9 cellular contexts compared by ENCODE assay signal in the genomic region with DNA sequence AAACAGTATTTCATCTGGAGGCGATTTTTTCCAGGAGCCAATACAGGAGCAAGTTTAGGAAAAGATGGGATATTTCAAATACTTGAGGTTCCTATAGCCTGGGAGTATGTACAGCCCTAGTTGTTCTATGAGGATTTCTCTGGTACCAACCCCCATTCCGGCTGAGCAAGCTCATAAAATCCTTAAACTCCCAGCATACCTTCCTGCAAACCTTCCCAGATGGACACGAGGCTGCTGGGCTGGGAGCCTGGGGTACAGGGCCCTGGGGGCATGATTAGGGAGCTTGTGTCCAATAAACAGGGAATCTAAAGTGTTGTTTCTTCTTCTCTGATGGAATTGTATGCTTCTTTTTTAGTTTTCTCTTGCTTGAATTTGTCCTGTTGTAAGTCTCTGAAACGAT. TPM values are rescaled to one million over a fixed set of nuclear protein-coding genes. Genes with fewer than 3 reads are reported as not detected.
DNase-seq lines count a peak whose midpoint lies in the region; ATAC-seq and TF ChIP-seq lines count a peak whose summit lies in the region.
"Had no signal": no experiment of that assay in that cellular context is flagged by ENCODE, and none has a peak within 500 bp of the region (broad histone marks: within the 10 kb centered on the region; RNA-seq: fewer than 3 reads in every experiment).

No MANE protein-coding gene starts in this region.

- H3K4me1 Mint-ChIP-seq in chondrocyte (ENCODE audit: low read depth): peaks cover 26% of the 10 kb centered on the region
- H3K4me1 Mint-ChIP-seq in natural killer cell treated with Interleukin-12 subunit alpha and Interleukin-12 subunit beta and Interleukin-15 and Interleukin-18, amount 100 ng/mL, for 72 hours (ENCODE audit: low read depth in 2 of 2): peaks cover 24 to 29% of the 10 kb centered on the region in 2 donors

- H3K27ac Mint-ChIP-seq in chondrocyte (ENCODE audit: unreplicated experiment): peak overlapping the region; percentile 91
- H3K27ac Mint-ChIP-seq in natural killer cell treated with Interleukin-12 subunit alpha and Interleukin-12 subunit beta and Interleukin-15 and Interleukin-18, amount 100 ng/mL, for 72 hours: peak overlapping the region; percentile 91 to 94

- no peak overlapping the region for H2AFZ ChIP-seq in KMS-11 (ENCODE audit: low read depth)

- peaks cover 17 to 52% (median 23%) of the 10 kb centered on the region in 10 experiments for H3K4me1 ChIP-seq in BLaER1 treated with 17β-estradiol and CSF1 and Interleukin-3, amounts not matched to agents 10 nM and 100 nM
- peaks cover 24% of the 10 kb centered on the region for H3K4me1 ChIP-seq in KMS-11 (ENCODE audit: low read depth, poor library complexity, severe bottlenecking)

- H3K27me3 Mint-ChIP-seq in chondrocyte (ENCODE audit: low read depth): no peaks in the 10 kb centered on the region
- no peaks in the 10 kb centered on the region for H3K27me3 Mint-ChIP-seq in natural killer cell treated with Interleukin-12 subunit alpha and Interleukin-12 subunit beta and Interleukin-15 and Interleukin-18, amount 100 ng/mL, for 72 hours

- ATAC-seq in natural killer cell treated with Interleukin-12 subunit alpha and Interleukin-12 subunit beta and Interleukin-15 and Interleukin-18, amount 100 ng/mL, for 72 hours: no peak
- ATAC-seq in HG03139 (IDR thresholded peaks at IDR 0.05; ENCODE audit: unreplicated experiment) (no peak), HG02678 (IDR thresholded peaks at IDR 0.05; ENCODE audit: unreplicated experiment) (no peak)

- H3K4me3 Mint-ChIP-seq in chondrocyte (ENCODE audit: unreplicated experiment): peak overlapping the region; percentile 98
- H3K4me3 Mint-ChIP-seq in natural killer cell treated with Interleukin-12 subunit alpha and Interleukin-12 subunit beta and Interleukin-15 and Interleukin-18, amount 100 ng/mL, for 72 hours: peak overlapping the region; percentile 92

- H4K20me1 ChIP-seq in BLaER1 treated with 17β-estradiol and CSF1 and Interleukin-3, amounts not matched to agents 10 nM and 100 nM: peaks cover 35 to 62% (median 55%) of the 10 kb centered on the region in 11 experiments; a peak in 20 of 22 replicates
- no peaks in the 10 kb centered on the region for H4K20me1 ChIP-seq in KMS-11 (ENCODE audit: insufficient read depth)

- H3K9me3 ChIP-seq in BLaER1 treated with 17β-estradiol and CSF1 and Interleukin-3, amounts not matched to agents 10 nM and 100 nM (replicated peaks in 1 of 11): no peaks in the 10 kb centered on the region

- TF ChIP-seq CTCF in KMS-11 (conservative IDR thresholded peaks at IDR 0.05; ENCODE audit: low read depth, low read length) (no peak), chondrocyte (IDR thresholded peaks at IDR 0.05) (no peak)

- H3K36me3 ChIP-seq in BLaER1 treated with 17β-estradiol and CSF1 and Interleukin-3, amounts not matched to agents 10 nM and 100 nM: peaks cover 40 to 56% (median 55%) of the 10 kb centered on the region in 11 experiments
- peaks cover 26% of the 10 kb centered on the region; the same call in 1 of the 2 replicates for H3K36me3 ChIP-seq in KMS-11 (ENCODE audit: insufficient read depth)

- peak overlapping the region; percentile 93 to 100 (median 96) for H3K4me2 ChIP-seq in BLaER1 treated with 17β-estradiol and CSF1 and Interleukin-3, amounts not matched to agents 10 nM and 100 nM
- peak overlapping the region; percentile 92 for H3K4me2 ChIP-seq in KMS-11

- peak overlapping the region; percentile 94 to 99 (median 99) for H3K9ac ChIP-seq in BLaER1 treated with 17β-estradiol and CSF1 and Interleukin-3, amounts not matched to agents 10 nM and 100 nM
- H3K9ac ChIP-seq in KMS-11: peak overlapping the region; percentile 94; the same call in 1 of the 2 replicates

- H3K79me2 ChIP-seq in KMS-11 (ENCODE audit: insufficient read depth, low read depth): peaks cover 39% of the 10 kb centered on the region

- no peaks in the 10 kb centered on the region for H3K9me3 Mint-ChIP-seq in chondrocyte (ENCODE audit: low read depth)
- H3K9me3 Mint-ChIP-seq in natural killer cell treated with Interleukin-12 subunit alpha and Interleukin-12 subunit beta and Interleukin-15 and Interleukin-18, amount 100 ng/mL, for 72 hours: no peaks in the 10 kb centered on the region

- H3K27me3 ChIP-seq in BLaER1 treated with 17β-estradiol and CSF1 and Interleukin-3, amounts not matched to agents 10 nM and 100 nM: no peaks in the 10 kb centered on the region
- no peaks in the 10 kb centered on the region for H3K27me3 ChIP-seq in KMS-11 (ENCODE audit: insufficient read depth, low read depth)

- no peak for DNase-seq in chondrocyte (ENCODE audit: low spot score)
- no peak for DNase-seq in natural killer cell treated with Interleukin-12 subunit alpha and Interleukin-12 subunit beta and Interleukin-15 and Interleukin-18, amount 100 ng/mL, for 72 hours (ENCODE audit: low spot score)
- no peak for DNase-seq in NCI-H2171 (lab: John Stamatoyannopoulos, UW)
- DNase-seq in NCI-H1092 (lab: John Stamatoyannopoulos, UW): no peak
- DNase-seq: cortex of kidney had no signal

- peak overlapping the region; percentile 89 to 99 (median 96) for H3K4me3 ChIP-seq in BLaER1 treated with 17β-estradiol and CSF1 and Interleukin-3, amounts not matched to agents 10 nM and 100 nM
- peak overlapping the region; percentile 51 for H3K4me3 ChIP-seq in KMS-11 (IDR thresholded peaks at IDR 0.05; ENCODE audit: insufficient read depth, low read depth, low read length)

- peak overlapping the region in 10 of 11 experiments; percentile 96 to 99 (median 98); a peak in 20 of 22 replicates for H3K27ac ChIP-seq in BLaER1 treated with 17β-estradiol and CSF1 and Interleukin-3, amounts not matched to agents 10 nM and 100 nM
- peak overlapping the region; percentile 68; the same call in 1 of the 2 replicates for H3K27ac ChIP-seq in KMS-11

- H3K36me3 Mint-ChIP-seq in chondrocyte (ENCODE audit: low read depth): peaks cover 24% of the 10 kb centered on the region
- H3K36me3 Mint-ChIP-seq in natural killer cell treated with Interleukin-12 subunit alpha and Interleukin-12 subunit beta and Interleukin-15 and Interleukin-18, amount 100 ng/mL, for 72 hours: peaks cover 28% of the 10 kb centered on the region

RNA-seq across cellular contexts. Expression of a gene that starts 1.5 kb away (rescaled TPM):
- 156 to 185 TPM (median 157 TPM) in 3 replicates for total RNA-seq in chondrocyte
- 100 to 1,000 TPM; 224 to 345 TPM for total RNA-seq in natural killer cell treated with Interleukin-12 subunit alpha and Interleukin-12 subunit beta and Interleukin-15 and Interleukin-18, amount 100 ng/mL, for 72 hours

RNA-seq across cellular contexts. Expression of a gene that starts 7.0 kb away (rescaled TPM):
- not detected in 3 replicates for total RNA-seq in chondrocyte
- 10 to 100 TPM in 1 of 2 donors, 1 to 10 TPM in 1; 9.3 to 20.0 TPM for total RNA-seq in natural killer cell treated with Interleukin-12 subunit alpha and Interleukin-12 subunit beta and Interleukin-15 and Interleukin-18, amount 100 ng/mL, for 72 hours

RNA-seq across cellular contexts. Expression of a gene that starts 29.2 kb away (rescaled TPM):
- not detected in 3 replicates for total RNA-seq in chondrocyte
- total RNA-seq in natural killer cell treated with Interleukin-12 subunit alpha and Interleukin-12 subunit beta and Interleukin-15 and Interleukin-18, amount 100 ng/mL, for 72 hours: 10 to 100 TPM; 65.5 to 91.6 TPM

RNA-seq across cellular contexts. Expression of a gene that starts 30.5 kb away (rescaled TPM):
- total RNA-seq in chondrocyte: 253 to 308 TPM (median 262 TPM) in 3 replicates
- 100 to 1,000 TPM; 284 to 337 TPM for total RNA-seq in natural killer cell treated with Interleukin-12 subunit alpha and Interleukin-12 subunit beta and Interleukin-15 and Interleukin-18, amount 100 ng/mL, for 72 hours

RNA-seq across cellular contexts. Expression of a gene that starts 33.7 kb away (rescaled TPM):
- total RNA-seq in chondrocyte: 0.85 to 1.2 TPM in 2 of 3 replicates, not detected in the other
- 1 to 10 TPM in 1 of 2 donors, under 1 TPM in 1; 0.76 to 1.3 TPM for total RNA-seq in natural killer cell treated with Interleukin-12 subunit alpha and Interleukin-12 subunit beta and Interleukin-15 and Interleukin-18, amount 100 ng/mL, for 72 hours

Comparison
In these comparisons a context has a peak if more than half of its experiments do, and no peak if none do; other contexts are left out.
1. RNA of a gene that starts 7.0 kb away (total RNA-seq): 9.3 to 20.0 TPM in natural killer cell treated with Interleukin-12 subunit alpha and Interleukin-12 subunit beta and Interleukin-15 and Interleukin-18, amount 100 ng/mL, for 72 hours; not detected in chondrocyte; every median in the first group is over 10 times any median in the second.
2. RNA of a gene that starts 29.2 kb away (total RNA-seq): 65.5 to 91.6 TPM in natural killer cell treated with Interleukin-12 subunit alpha and Interleukin-12 subunit beta and Interleukin-15 and Interleukin-18, amount 100 ng/mL, for 72 hours; not detected in chondrocyte; every median in the first group is over 10 times any median in the second.